21 cellular contexts compared by ENCODE assay signal in the genomic region with DNA sequence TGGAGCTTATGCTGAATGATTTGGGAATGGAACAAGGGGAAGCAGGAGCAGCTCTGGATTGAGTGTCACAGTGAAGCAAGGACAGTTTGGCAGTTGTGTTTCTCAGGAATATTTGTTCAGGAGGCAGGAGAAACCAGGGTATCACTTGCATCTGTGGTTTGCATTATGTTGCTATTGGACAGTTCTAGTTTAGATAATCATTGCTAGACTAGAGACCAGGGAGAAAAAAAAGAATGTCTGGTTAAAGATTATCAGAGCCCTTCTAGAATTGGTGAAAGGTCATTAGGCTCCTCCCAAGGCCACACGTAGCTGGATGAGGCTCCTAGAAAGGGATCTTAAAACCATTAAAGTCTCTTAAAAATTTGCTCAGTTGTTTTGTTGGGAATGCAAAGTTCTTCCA. TPM values are rescaled to one million over a fixed set of nuclear protein-coding genes. Genes with fewer than 3 reads are reported as not detected.
DNase-seq lines count a peak whose midpoint lies in the region; ATAC-seq and TF ChIP-seq lines count a peak whose summit lies in the region.
"Had no signal": no experiment of that assay in that cellular context is flagged by ENCODE, and none has a peak within 500 bp of the region (broad histone marks: within the 10 kb centered on the region; RNA-seq: fewer than 3 reads in every experiment).

No MANE protein-coding gene starts in this region.

- WGBS in mammary epithelial cell (ENCODE audit: low coverage, missing lambda C conversion rate): 65% methylated on average over 1 of the region's 1 CpG

- peaks cover 6% of the 10 kb centered on the region for H3K36me3 Mint-ChIP-seq in Caco-2 (ENCODE audit: insufficient read depth, unreplicated experiment)
- H3K36me3 Mint-ChIP-seq in osteocyte (ENCODE audit: unreplicated experiment): no peaks in the 10 kb centered on the region
- H3K36me3 Mint-ChIP-seq: CD4-positive, CD25-positive, alpha-beta regulatory T cell; naive thymus-derived CD4-positive, alpha-beta T cell had no signal

- CTCF ChIA-PET in Caco-2 (lab: Charles Lee) (interaction anchor here (0.6 to 1.3 kb wide), 2 partner anchors 17 kb away, joined by 3 read pairs; a partner anchor contains a TSS), mammary epithelial cell (lab: Charles Lee; ENCODE audit: low non-redundant PET) (no interaction called here)

- H3K27ac ChIP-seq in mammary epithelial cell (ENCODE audit: insufficient read depth, low read depth, low read length): no peak overlapping the region
- H3K27ac ChIP-seq: SK-N-MC, upper lobe of right lung had no signal

- dilution Hi-C loops in mammary epithelial cell (cut with HindIII; ENCODE audit: low sequenced_read_pairs): loop anchor here (10.0 kb wide), 1 partner anchor 225 kb away; no protein-coding TSS in a partner anchor

- no peaks in the 10 kb centered on the region for H3K79me2 ChIP-seq in mammary epithelial cell (ENCODE audit: insufficient read depth, low read length)

- no peak for TF ChIP-seq CTCF in Caco-2 (IDR thresholded peaks at IDR 0.05; ENCODE audit: insufficient read depth in 1 of 2, low read depth in 1 of 2, low read length in 1 of 2, severe bottlenecking in 1 of 2, unreplicated experiment in 1 of 2)
- TF ChIP-seq CTCF in epithelial cell of proximal tubule (conservative IDR thresholded peaks at IDR 0.05; ENCODE audit: low read depth, low read length): no peak
- no peak for TF ChIP-seq CTCF in osteocyte (IDR thresholded peaks at IDR 0.05)
- TF ChIP-seq CTCF in mammary epithelial cell (conservative IDR thresholded peaks at IDR 0.05 in 1 of 2, IDR thresholded peaks at IDR 0.05 in 1 of 2; ENCODE audit: extremely low read depth in 1 of 2, insufficient read depth in 1 of 2, low read depth in 1 of 2, low read length in 2 of 2): no peak

- no peaks in the 10 kb centered on the region for H3K36me3 ChIP-seq in Caco-2 (ENCODE audit: control insufficient read depth, insufficient read depth, low read length)
- no peaks in the 10 kb centered on the region for H3K36me3 ChIP-seq in mammary epithelial cell (ENCODE audit: insufficient read depth, low read length)
- H3K36me3 ChIP-seq: HAP-1, upper lobe of right lung had no signal

- peak overlapping the region; percentile 49 for H3K27ac Mint-ChIP-seq in Caco-2 (ENCODE audit: unreplicated experiment)
- H3K27ac Mint-ChIP-seq in osteocyte (ENCODE audit: unreplicated experiment): no peak overlapping the region
- H3K27ac Mint-ChIP-seq: activated naive CD8-positive, alpha-beta T cell treated with anti-CD3 and anti-CD28 coated beads, Interleukin-2, amount 10 ng/mL, durations not matched to agents 7 days and 5 days; activated T-helper 1 cell treated with anti-CD3 and anti-CD28 coated beads, Interleukin-12 subunit alpha, Interleukin-12 subunit beta, Interleukin-2, Interleukin-4 antibody, amounts not matched to agents 30 ng/mL and 10 ng/mL and 1 ng/mL, durations not matched to agents 14 hours and 24 hours and 36 hours; naive thymus-derived CD4-positive, alpha-beta T cell had no signal

- BruUV-seq in Caco-2 (replicated peaks; lab: Mats Ljungman, UMichigan) (no TSS peak), mammary epithelial cell (replicated peaks; lab: Mats Ljungman, UMichigan) (no TSS peak)

- H3K9ac ChIP-seq in mammary epithelial cell (ENCODE audit: insufficient read depth, low read length): no peak overlapping the region

- H3K9me3 Mint-ChIP-seq in Caco-2 (ENCODE audit: unreplicated experiment) (peaks cover 9% of the 10 kb centered on the region), osteocyte (ENCODE audit: unreplicated experiment) (no peaks in the 10 kb centered on the region)
- H3K9me3 Mint-ChIP-seq: activated naive CD8-positive, alpha-beta T cell treated with anti-CD3 and anti-CD28 coated beads, Interleukin-2, amount 10 ng/mL, durations not matched to agents 7 days and 5 days; activated T-helper 1 cell treated with anti-CD3 and anti-CD28 coated beads, Interleukin-12 subunit alpha, Interleukin-12 subunit beta, Interleukin-2, Interleukin-4 antibody, amounts not matched to agents 30 ng/mL and 10 ng/mL and 1 ng/mL, durations not matched to agents 14 hours and 24 hours and 36 hours; naive thymus-derived CD4-positive, alpha-beta T cell had no signal

- no peaks in the 10 kb centered on the region for H3K27me3 Mint-ChIP-seq in Caco-2 (ENCODE audit: insufficient read depth, unreplicated experiment)
- H3K27me3 Mint-ChIP-seq in osteocyte (ENCODE audit: unreplicated experiment): peaks cover 9% of the 10 kb centered on the region
- H3K27me3 Mint-ChIP-seq: activated naive CD8-positive, alpha-beta T cell treated with anti-CD3 and anti-CD28 coated beads, Interleukin-2, amount 10 ng/mL, durations not matched to agents 7 days and 5 days had no signal

- H3K4me3 Mint-ChIP-seq in Caco-2 (ENCODE audit: unreplicated experiment) (peak overlapping the region; percentile 8), osteocyte (ENCODE audit: unreplicated experiment) (no peak overlapping the region)
- H3K4me3 Mint-ChIP-seq: activated naive CD8-positive, alpha-beta T cell treated with anti-CD3 and anti-CD28 coated beads, Interleukin-2, amount 10 ng/mL, durations not matched to agents 7 days and 5 days; activated T-helper 1 cell treated with anti-CD3 and anti-CD28 coated beads, Interleukin-12 subunit alpha, Interleukin-12 subunit beta, Interleukin-2, Interleukin-4 antibody, amounts not matched to agents 30 ng/mL and 10 ng/mL and 1 ng/mL, durations not matched to agents 14 hours and 24 hours and 36 hours; CD4-positive, CD25-positive, alpha-beta regulatory T cell; naive thymus-derived CD4-positive, alpha-beta T cell had no signal

- H2AFZ ChIP-seq in mammary epithelial cell (ENCODE audit: low read depth, low read length): no peak overlapping the region

- H3K4me1 ChIP-seq in Caco-2 (peaks cover 31% of the 10 kb centered on the region), mammary epithelial cell (ENCODE audit: insufficient read depth, low read length) (no peaks in the 10 kb centered on the region)
- H3K4me1 ChIP-seq: upper lobe of right lung had no signal

- in situ Hi-C loops in mammary epithelial cell (cut with MboI; ENCODE audit: low sequenced_read_pairs in 2 of 2): no loop called here

- H3K4me3 ChIP-seq in Caco-2 (ENCODE audit: low read depth, low read length): no peak overlapping the region
- no peak overlapping the region for H3K4me3 ChIP-seq in epithelial cell of proximal tubule (ENCODE audit: low read depth, low read length)
- H3K4me3 ChIP-seq in mammary epithelial cell (replicated peaks in 1 of 3; ENCODE audit: insufficient read depth in 1 of 3, low read depth in 2 of 3, low read length in 3 of 3): no peak overlapping the region
- H3K4me3 ChIP-seq: HAP-1, SK-N-MC, upper lobe of right lung had no signal

- peak; percentile 47 for ATAC-seq in GM21786 (IDR thresholded peaks at IDR 0.05; ENCODE audit: unreplicated experiment)
- ATAC-seq: naive thymus-derived CD4-positive, alpha-beta T cell; upper lobe of right lung had no signal

- no peaks in the 10 kb centered on the region for H4K20me1 ChIP-seq in mammary epithelial cell (ENCODE audit: insufficient read depth, low read length)

- DNase-seq in Caco-2 (peak in 1 of 2 experiments; percentile 43), epithelial cell of proximal tubule (ENCODE audit: low read depth) (peak; percentile 59), osteocyte (ENCODE audit: extremely low spot score, unreplicated experiment) (peak; percentile 2), NCI-H2171 (lab: John Stamatoyannopoulos, UW) (no peak), mammary epithelial cell (no peak), RPMI8226 (no peak), NCI-H1092 treated with DMSO at 0.1 percent for 48 hours (lab: John Stamatoyannopoulos, UW) (no peak)
- DNase-seq: activated naive CD8-positive, alpha-beta T cell treated with anti-CD3 and anti-CD28 coated beads, Interleukin-2, amount 10 ng/mL, durations not matched to agents 7 days and 5 days; CD4-positive, CD25-positive, alpha-beta regulatory T cell; DMS79; glutamatergic neuron; naive thymus-derived CD4-positive, alpha-beta T cell; NCI-H187 treated with DMSO at 0.1 percent for 48 hours; NCI-H226; stimulated activated CD4-positive, alpha-beta T cell treated with anti-CD3 and anti-CD28 coated beads, Interleukin-2, amount 100 ng/mL, for 48 hours; upper lobe of right lung had no signal

- H3K4me1 Mint-ChIP-seq in Caco-2 (ENCODE audit: low read depth, unreplicated experiment) (peaks cover 16% of the 10 kb centered on the region), osteocyte (ENCODE audit: unreplicated experiment) (no peaks in the 10 kb centered on the region)

- no peaks in the 10 kb centered on the region for H3K9me3 ChIP-seq in Caco-2
- H3K9me3 ChIP-seq in mammary epithelial cell (replicated peaks; ENCODE audit: insufficient read depth, low read length): no peaks in the 10 kb centered on the region
- H3K9me3 ChIP-seq: upper lobe of right lung had no signal

- intact Hi-C loops in Caco-2 (cut with micrococcal nuclease; ENCODE audit: unreplicated experiment) (no loop called here), mammary epithelial cell (cut with micrococcal nuclease) (no loop called here)

- H3K4me2 ChIP-seq in mammary epithelial cell (ENCODE audit: insufficient read depth, low read depth, low read length): no peak overlapping the region

- H3K27me3 ChIP-seq in Caco-2 (replicated peaks; ENCODE audit: control insufficient read depth, insufficient read depth, low read length): no peaks in the 10 kb centered on the region
- H3K27me3 ChIP-seq in mammary epithelial cell (ENCODE audit: insufficient read depth, low read length): no peaks in the 10 kb centered on the region
- H3K27me3 ChIP-seq: upper lobe of right lung had no signal

- POLR2A ChIA-PET in Caco-2 (lab: Charles Lee): interaction anchor here (1.0 kb wide), 1 partner anchor 17 kb away, joined by 4 read pairs; a partner anchor contains a TSS

RNA-seq across cellular contexts. Expression of a gene that starts 17.0 kb away (rescaled TPM):
- total RNA-seq in Caco-2 (2022): 264 and 310 TPM in 2 replicates
- total RNA-seq in epithelial cell of proximal tubule: 95.4 and 151 TPM in 2 replicates
- total RNA-seq in osteocyte: 245 and 279 TPM in 2 replicates
- 100 to 1,000 TPM; 125 to 257 TPM for total RNA-seq in mammary epithelial cell
- polyA plus RNA-seq in mammary epithelial cell: 148 TPM
- polyA minus RNA-seq in mammary epithelial cell: 159 TPM

RNA-seq across cellular contexts. Expression of a gene that starts 47.1 kb away (rescaled TPM):
- total RNA-seq in Caco-2 (2022) (2.6 and 3.8 TPM in 2 replicates), epithelial cell of proximal tubule (not detected in 2 replicates), osteocyte (not detected in 2 replicates), mammary epithelial cell (not detected)
- polyA plus RNA-seq in mammary epithelial cell: not detected
- polyA minus RNA-seq in mammary epithelial cell: not detected
- total RNA-seq: activated naive CD8-positive, alpha-beta T cell treated with anti-CD3 and anti-CD28 coated beads, Interleukin-2, amount 10 ng/mL, durations not matched to agents 7 days and 5 days; activated T-helper 1 cell treated with anti-CD3 and anti-CD28 coated beads, Interleukin-12 subunit alpha, Interleukin-12 subunit beta, Interleukin-2, Interleukin-4 antibody, amounts not matched to agents 30 ng/mL and 10 ng/mL and 1 ng/mL, durations not matched to agents 14 hours and 24 hours and 36 hours; CD4-positive, CD25-positive, alpha-beta regulatory T cell; lung microvascular endothelial cell; naive thymus-derived CD4-positive, alpha-beta T cell; upper lobe of right lung had no signal

Comparison
In these comparisons a context has a peak if more than half of its experiments do, and no peak if none do; other contexts are left out.
1. DNase-seq: peak in epithelial cell of proximal tubule (single experiment) and osteocyte (single experiment); none in NCI-H2171 (single experiment), mammary epithelial cell (single experiment), RPMI8226 (single experiment) and NCI-H1092 treated with DMSO at 0.1 percent for 48 hours (single experiment).